Comparison of ENCODE assay signal across 1 cellular context in genomic region chr5:138962619-138963370, GRCh38.
TF ChIP-seq lines count a peak whose summit lies in the region.

No MANE protein-coding gene starts in this region.

TF ChIP-seq in WTC11, 78 proteins besides CTCF, POLR2A, EP300 and RAD21 (continued from another document):
- TF ChIP-seq ATF2 (CRISPR knock-in tag; IDR thresholded peaks at IDR 0.05; ENCODE audit: borderline replicate concordance, low read depth) (no peak), NFE2L1 (CRISPR knock-in tag; IDR thresholded peaks at IDR 0.05) (no peak), ZNF671 (CRISPR knock-in tag; IDR thresholded peaks at IDR 0.05) (no peak), NR3C1 (CRISPR knock-in tag; conservative IDR thresholded peaks at IDR 0.05; ENCODE audit: low read depth) (no peak), MYBL2 (CRISPR knock-in tag; IDR thresholded peaks at IDR 0.05) (no peak), SMAD4 (CRISPR knock-in tag; IDR thresholded peaks at IDR 0.05) (no peak)
- TF ChIP-seq, protein P1, sequence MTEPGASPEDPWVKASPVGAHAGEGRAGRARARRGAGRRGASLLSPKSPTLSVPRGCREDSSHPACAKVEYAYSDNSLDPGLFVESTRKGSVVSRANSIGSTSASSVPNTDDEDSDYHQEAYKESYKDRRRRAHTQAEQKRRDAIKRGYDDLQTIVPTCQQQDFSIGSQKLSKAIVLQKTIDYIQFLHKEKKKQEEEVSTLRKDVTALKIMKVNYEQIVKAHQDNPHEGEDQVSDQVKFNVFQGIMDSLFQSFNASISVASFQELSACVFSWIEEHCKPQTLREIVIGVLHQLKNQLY (CRISPR knock-in tag; IDR thresholded peaks at IDR 0.05): no peak
